In genomic region chr19:19079571-19079970, GRCh38 we compare ENCODE assay signal across 2 cellular contexts.
TF ChIP-seq lines count a peak whose summit lies in the region.

No MANE protein-coding gene starts in this region.

TF ChIP-seq in WTC11, 78 proteins besides CTCF, POLR2A, EP300 and RAD21:
- no peak for TF ChIP-seq E2F1 (CRISPR knock-in tag; IDR thresholded peaks at IDR 0.05)
- TF ChIP-seq NR2C2 (CRISPR knock-in tag; IDR thresholded peaks at IDR 0.05) = no peak
- TF ChIP-seq MLX (CRISPR knock-in tag; IDR thresholded peaks at IDR 0.05) = no peak
- TF ChIP-seq TP53 (CRISPR knock-in tag; IDR thresholded peaks at IDR 0.05) = no peak
- TF ChIP-seq ZNF121 (CRISPR knock-in tag; IDR thresholded peaks at IDR 0.05) = peak; percentile 76

TF ChIP-seq in H1, 55 proteins besides CTCF, POLR2A, EP300 and RAD21:
- TF ChIP-seq KDM1A (IDR thresholded peaks at IDR 0.05; ENCODE audit: borderline replicate concordance, low read length) (0 out of 2 replicates have a peak, but pooled peaks have one; percentile 16), CHD1 (IDR thresholded peaks at IDR 0.05; ENCODE audit: low read depth, low read length) (no peak), YY1 (IDR thresholded peaks at IDR 0.05; ENCODE audit: low read depth, low read length) (no peak)
